In the genomic region with DNA sequence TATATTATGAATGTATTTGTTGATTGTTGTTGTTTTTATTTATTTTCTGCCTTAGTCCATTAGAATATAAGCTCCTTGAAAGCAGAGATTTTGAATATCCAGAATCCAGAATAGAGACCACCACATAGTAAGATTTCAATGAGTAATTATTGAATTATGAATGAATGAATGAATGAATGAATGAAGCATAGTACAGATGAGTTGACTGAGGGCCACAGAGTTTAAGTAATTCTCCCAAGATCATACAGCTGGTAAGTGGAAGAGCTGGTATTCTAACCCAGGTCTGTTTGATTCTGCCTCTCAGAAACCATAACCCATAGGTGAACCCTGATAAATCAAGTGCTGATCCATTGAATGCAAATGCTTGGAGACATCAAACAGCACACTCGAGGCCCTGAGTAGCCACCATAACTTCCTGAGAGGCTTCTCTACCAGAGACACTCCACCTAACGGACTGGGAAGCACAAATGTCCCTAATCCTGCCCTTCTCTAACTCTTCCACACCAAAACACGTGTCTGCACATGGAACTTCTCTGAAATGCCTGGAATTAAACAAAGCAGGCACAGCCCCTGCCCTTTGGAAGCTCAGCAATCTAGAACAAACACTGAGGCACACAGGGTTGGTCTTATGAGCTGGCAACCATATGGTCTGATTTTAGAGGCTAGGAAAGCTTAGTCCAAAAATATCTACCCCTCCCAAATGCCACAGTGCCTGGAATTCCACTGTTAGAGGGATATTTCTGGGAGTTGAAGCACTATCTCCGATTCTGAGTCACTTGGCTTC, we compare ENCODE assay signal across 1 cellular context.
TF ChIP-seq lines count a peak whose summit lies in the region.

No MANE protein-coding gene starts in this region.

TF ChIP-seq in HepG2, 621 proteins besides CTCF, POLR2A, EP300 and RAD21 (continued from another document and continues in another):
- TF ChIP-seq, protein P1, sequence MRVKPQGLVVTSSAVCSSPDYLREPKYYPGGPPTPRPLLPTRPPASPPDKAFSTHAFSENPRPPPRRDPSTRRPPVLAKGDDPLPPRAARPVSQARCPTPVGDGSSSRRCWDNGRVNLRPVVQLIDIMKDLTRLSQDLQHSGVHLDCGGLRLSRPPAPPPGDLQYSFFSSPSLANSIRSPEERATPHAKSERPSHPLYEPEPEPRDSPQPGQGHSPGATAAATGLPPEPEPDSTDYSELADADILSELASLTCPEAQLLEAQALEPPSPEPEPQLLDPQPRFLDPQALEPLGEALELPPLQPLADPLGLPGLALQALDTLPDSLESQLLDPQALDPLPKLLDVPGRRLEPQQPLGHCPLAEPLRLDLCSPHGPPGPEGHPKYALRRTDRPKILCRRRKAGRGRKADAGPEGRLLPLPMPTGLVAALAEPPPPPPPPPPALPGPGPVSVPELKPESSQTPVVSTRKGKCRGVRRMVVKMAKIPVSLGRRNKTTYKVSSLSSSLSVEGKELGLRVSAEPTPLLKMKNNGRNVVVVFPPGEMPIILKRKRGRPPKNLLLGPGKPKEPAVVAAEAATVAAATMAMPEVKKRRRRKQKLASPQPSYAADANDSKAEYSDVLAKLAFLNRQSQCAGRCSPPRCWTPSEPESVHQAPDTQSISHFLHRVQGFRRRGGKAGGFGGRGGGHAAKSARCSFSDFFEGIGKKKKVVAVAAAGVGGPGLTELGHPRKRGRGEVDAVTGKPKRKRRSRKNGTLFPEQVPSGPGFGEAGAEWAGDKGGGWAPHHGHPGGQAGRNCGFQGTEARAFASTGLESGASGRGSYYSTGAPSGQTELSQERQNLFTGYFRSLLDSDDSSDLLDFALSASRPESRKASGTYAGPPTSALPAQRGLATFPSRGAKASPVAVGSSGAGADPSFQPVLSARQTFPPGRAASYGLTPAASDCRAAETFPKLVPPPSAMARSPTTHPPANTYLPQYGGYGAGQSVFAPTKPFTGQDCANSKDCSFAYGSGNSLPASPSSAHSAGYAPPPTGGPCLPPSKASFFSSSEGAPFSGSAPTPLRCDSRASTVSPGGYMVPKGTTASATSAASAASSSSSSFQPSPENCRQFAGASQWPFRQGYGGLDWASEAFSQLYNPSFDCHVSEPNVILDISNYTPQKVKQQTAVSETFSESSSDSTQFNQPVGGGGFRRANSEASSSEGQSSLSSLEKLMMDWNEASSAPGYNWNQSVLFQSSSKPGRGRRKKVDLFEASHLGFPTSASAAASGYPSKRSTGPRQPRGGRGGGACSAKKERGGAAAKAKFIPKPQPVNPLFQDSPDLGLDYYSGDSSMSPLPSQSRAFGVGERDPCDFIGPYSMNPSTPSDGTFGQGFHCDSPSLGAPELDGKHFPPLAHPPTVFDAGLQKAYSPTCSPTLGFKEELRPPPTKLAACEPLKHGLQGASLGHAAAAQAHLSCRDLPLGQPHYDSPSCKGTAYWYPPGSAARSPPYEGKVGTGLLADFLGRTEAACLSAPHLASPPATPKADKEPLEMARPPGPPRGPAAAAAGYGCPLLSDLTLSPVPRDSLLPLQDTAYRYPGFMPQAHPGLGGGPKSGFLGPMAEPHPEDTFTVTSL (CRISPR knock-in tag; IDR thresholded peaks at IDR 0.05; ENCODE audit: borderline replicate concordance) = no peak
- no peak for TF ChIP-seq RBFOX2 (IDR thresholded peaks at IDR 0.05; ENCODE audit: low read depth, low read length)
- no peak for TF ChIP-seq PRPF4 (IDR thresholded peaks at IDR 0.05; ENCODE audit: low read depth, low read length, poor library complexity, severe bottlenecking)
- TF ChIP-seq, protein P2, sequence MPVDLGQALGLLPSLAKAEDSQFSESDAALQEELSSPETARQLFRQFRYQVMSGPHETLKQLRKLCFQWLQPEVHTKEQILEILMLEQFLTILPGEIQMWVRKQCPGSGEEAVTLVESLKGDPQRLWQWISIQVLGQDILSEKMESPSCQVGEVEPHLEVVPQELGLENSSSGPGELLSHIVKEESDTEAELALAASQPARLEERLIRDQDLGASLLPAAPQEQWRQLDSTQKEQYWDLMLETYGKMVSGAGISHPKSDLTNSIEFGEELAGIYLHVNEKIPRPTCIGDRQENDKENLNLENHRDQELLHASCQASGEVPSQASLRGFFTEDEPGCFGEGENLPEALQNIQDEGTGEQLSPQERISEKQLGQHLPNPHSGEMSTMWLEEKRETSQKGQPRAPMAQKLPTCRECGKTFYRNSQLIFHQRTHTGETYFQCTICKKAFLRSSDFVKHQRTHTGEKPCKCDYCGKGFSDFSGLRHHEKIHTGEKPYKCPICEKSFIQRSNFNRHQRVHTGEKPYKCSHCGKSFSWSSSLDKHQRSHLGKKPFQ (CRISPR knock-in tag; IDR thresholded peaks at IDR 0.05; ENCODE audit: insufficient replicate concordance) = no peak
- TF ChIP-seq, protein P3, sequence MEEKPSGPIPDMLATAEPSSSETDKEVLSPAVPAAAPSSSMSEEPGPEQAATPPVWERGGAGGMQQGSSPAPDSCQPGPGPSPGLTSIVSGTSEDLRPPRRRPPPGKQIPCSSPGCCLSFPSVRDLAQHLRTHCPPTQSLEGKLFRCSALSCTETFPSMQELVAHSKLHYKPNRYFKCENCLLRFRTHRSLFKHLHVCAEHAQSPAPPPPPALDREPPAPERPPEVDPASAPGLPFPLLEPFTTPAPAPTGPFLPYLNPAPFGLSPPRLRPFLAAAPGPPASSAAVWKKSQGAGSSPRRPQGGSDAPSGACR (CRISPR knock-in tag; IDR thresholded peaks at IDR 0.05) = no peak
- TF ChIP-seq MAF1 (CRISPR knock-in tag; IDR thresholded peaks at IDR 0.05; ENCODE audit: borderline replicate concordance) = no peak
- TF ChIP-seq GABPB1 (CRISPR knock-in tag; IDR thresholded peaks at IDR 0.05) = no peak
- TF ChIP-seq, protein P4, sequence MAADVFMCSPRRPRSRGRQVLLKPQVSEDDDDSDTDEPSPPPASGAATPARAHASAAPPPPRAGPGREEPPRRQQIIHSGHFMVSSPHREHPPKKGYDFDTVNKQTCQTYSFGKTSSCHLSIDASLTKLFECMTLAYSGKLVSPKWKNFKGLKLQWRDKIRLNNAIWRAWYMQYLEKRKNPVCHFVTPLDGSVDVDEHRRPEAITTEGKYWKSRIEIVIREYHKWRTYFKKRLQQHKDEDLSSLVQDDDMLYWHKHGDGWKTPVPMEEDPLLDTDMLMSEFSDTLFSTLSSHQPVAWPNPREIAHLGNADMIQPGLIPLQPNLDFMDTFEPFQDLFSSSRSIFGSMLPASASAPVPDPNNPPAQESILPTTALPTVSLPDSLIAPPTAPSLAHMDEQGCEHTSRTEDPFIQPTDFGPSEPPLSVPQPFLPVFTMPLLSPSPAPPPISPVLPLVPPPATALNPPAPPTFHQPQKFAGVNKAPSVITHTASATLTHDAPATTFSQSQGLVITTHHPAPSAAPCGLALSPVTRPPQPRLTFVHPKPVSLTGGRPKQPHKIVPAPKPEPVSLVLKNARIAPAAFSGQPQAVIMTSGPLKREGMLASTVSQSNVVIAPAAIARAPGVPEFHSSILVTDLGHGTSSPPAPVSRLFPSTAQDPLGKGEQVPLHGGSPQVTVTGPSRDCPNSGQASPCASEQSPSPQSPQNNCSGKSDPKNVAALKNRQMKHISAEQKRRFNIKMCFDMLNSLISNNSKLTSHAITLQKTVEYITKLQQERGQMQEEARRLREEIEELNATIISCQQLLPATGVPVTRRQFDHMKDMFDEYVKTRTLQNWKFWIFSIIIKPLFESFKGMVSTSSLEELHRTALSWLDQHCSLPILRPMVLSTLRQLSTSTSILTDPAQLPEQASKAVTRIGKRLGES (CRISPR knock-in tag; IDR thresholded peaks at IDR 0.05; ENCODE audit: borderline replicate concordance) = 0 out of 2 replicates have a peak, but pooled peaks have one; percentile 24
- TF ChIP-seq ZNF510 (CRISPR knock-in tag; IDR thresholded peaks at IDR 0.05; ENCODE audit: low read depth) = no peak
- no peak for TF ChIP-seq RFXAP (CRISPR knock-in tag; IDR thresholded peaks at IDR 0.05; ENCODE audit: borderline replicate concordance)
- no peak for TF ChIP-seq SETDB1 (CRISPR knock-in tag; IDR thresholded peaks at IDR 0.05; ENCODE audit: borderline replicate concordance)
- TF ChIP-seq, protein P5, sequence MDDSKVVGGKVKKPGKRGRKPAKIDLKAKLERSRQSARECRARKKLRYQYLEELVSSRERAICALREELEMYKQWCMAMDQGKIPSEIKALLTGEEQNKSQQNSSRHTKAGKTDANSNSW (CRISPR knock-in tag; IDR thresholded peaks at IDR 0.05; ENCODE audit: borderline replicate concordance) = no peak
- TF ChIP-seq, protein P6, sequence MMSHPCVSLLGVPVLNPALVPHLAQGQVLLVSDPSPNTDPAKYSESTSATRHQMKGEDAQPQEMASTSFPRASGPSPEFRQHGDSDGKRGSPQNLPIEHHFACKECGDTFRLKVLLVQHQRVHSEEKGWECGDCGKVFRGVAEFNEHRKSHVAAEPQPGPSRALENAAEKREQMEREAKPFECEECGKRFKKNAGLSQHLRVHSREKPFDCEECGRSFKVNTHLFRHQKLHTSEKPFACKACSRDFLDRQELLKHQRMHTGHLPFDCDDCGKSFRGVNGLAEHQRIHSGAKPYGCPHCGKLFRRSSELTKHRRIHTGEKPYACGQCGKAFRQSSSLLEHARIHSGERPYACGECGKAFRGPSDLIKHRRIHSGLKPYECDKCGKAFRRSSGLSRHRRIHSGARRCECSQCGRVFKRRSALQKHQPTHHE (CRISPR knock-in tag; IDR thresholded peaks at IDR 0.05; ENCODE audit: borderline replicate concordance) = 0 out of 2 replicates have a peak, but pooled peaks have one; percentile 44
- TF ChIP-seq NR3C1 (CRISPR knock-in tag; IDR thresholded peaks at IDR 0.05) = no peak
- no peak for TF ChIP-seq ATM (IDR thresholded peaks at IDR 0.05; ENCODE audit: borderline replicate concordance)
- peak; percentile 80; the same call in 1 of the 2 replicates for TF ChIP-seq ZNF792 (CRISPR knock-in tag; IDR thresholded peaks at IDR 0.05)
- TF ChIP-seq, protein P7, sequence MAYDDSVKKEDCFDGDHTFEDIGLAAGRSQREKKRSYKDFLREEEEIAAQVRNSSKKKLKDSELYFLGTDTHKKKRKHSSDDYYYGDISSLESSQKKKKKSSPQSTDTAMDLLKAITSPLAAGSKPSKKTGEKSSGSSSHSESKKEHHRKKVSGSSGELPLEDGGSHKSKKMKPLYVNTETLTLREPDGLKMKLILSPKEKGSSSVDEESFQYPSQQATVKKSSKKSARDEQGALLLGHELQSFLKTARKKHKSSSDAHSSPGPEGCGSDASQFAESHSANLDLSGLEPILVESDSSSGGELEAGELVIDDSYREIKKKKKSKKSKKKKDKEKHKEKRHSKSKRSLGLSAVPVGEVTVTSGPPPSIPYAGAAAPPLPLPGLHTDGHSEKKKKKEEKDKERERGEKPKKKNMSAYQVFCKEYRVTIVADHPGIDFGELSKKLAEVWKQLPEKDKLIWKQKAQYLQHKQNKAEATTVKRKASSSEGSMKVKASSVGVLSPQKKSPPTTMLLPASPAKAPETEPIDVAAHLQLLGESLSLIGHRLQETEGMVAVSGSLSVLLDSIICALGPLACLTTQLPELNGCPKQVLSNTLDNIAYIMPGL (CRISPR knock-in tag; IDR thresholded peaks at IDR 0.05; ENCODE audit: borderline replicate concordance in 1 of 2, low read depth in 1 of 2) = no peak
- no peak for TF ChIP-seq EZH2 (conservative IDR thresholded peaks at IDR 0.05; ENCODE audit: low read depth, low read length)
- TF ChIP-seq, protein P8, sequence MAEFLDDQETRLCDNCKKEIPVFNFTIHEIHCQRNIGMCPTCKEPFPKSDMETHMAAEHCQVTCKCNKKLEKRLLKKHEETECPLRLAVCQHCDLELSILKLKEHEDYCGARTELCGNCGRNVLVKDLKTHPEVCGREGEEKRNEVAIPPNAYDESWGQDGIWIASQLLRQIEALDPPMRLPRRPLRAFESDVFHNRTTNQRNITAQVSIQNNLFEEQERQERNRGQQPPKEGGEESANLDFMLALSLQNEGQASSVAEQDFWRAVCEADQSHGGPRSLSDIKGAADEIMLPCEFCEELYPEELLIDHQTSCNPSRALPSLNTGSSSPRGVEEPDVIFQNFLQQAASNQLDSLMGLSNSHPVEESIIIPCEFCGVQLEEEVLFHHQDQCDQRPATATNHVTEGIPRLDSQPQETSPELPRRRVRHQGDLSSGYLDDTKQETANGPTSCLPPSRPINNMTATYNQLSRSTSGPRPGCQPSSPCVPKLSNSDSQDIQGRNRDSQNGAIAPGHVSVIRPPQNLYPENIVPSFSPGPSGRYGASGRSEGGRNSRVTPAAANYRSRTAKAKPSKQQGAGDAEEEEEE (CRISPR knock-in tag; IDR thresholded peaks at IDR 0.05; ENCODE audit: borderline replicate concordance) = no peak
- no peak for TF ChIP-seq ARNT2 (CRISPR knock-in tag; IDR thresholded peaks at IDR 0.05; ENCODE audit: low read depth)
- TF ChIP-seq ZNF430 (CRISPR knock-in tag; IDR thresholded peaks at IDR 0.05) = no peak
- TF ChIP-seq ISX (CRISPR knock-in tag; conservative IDR thresholded peaks at IDR 0.05) = no peak
- 0 out of 2 replicates have a peak, but pooled peaks have one; percentile 41 for TF ChIP-seq PHF21A (CRISPR knock-in tag; IDR thresholded peaks at IDR 0.05)
- peak; percentile 30; the same call in 1 of the 2 replicates for TF ChIP-seq FOXA3 (CRISPR knock-in tag; IDR thresholded peaks at IDR 0.05)
- TF ChIP-seq ZNF33B (CRISPR knock-in tag; IDR thresholded peaks at IDR 0.05) = no peak
- no peak for TF ChIP-seq IRF2 (CRISPR knock-in tag; IDR thresholded peaks at IDR 0.05)
- no peak for TF ChIP-seq THYN1 (CRISPR knock-in tag; IDR thresholded peaks at IDR 0.05; ENCODE audit: borderline replicate concordance, low read depth)
- no peak for TF ChIP-seq CBX2 (IDR thresholded peaks at IDR 0.05; ENCODE audit: low read depth, low read length)
- TF ChIP-seq CBX2 (CRISPR knock-in tag; IDR thresholded peaks at IDR 0.05; ENCODE audit: low read depth) = no peak
- TF ChIP-seq, protein P9, sequence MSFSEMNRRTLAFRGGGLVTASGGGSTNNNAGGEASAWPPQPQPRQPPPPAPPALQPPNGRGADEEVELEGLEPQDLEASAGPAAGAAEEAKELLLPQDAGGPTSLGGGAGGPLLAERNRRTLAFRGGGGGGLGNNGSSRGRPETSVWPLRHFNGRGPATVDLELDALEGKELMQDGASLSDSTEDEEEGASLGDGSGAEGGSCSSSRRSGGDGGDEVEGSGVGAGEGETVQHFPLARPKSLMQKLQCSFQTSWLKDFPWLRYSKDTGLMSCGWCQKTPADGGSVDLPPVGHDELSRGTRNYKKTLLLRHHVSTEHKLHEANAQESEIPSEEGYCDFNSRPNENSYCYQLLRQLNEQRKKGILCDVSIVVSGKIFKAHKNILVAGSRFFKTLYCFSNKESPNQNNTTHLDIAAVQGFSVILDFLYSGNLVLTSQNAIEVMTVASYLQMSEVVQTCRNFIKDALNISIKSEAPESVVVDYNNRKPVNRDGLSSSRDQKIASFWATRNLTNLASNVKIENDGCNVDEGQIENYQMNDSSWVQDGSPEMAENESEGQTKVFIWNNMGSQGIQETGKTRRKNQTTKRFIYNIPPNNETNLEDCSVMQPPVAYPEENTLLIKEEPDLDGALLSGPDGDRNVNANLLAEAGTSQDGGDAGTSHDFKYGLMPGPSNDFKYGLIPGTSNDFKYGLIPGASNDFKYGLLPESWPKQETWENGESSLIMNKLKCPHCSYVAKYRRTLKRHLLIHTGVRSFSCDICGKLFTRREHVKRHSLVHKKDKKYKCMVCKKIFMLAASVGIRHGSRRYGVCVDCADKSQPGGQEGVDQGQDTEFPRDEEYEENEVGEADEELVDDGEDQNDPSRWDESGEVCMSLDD (CRISPR knock-in tag; IDR thresholded peaks at IDR 0.05; ENCODE audit: borderline replicate concordance) = no peak
- TF ChIP-seq, protein P10, sequence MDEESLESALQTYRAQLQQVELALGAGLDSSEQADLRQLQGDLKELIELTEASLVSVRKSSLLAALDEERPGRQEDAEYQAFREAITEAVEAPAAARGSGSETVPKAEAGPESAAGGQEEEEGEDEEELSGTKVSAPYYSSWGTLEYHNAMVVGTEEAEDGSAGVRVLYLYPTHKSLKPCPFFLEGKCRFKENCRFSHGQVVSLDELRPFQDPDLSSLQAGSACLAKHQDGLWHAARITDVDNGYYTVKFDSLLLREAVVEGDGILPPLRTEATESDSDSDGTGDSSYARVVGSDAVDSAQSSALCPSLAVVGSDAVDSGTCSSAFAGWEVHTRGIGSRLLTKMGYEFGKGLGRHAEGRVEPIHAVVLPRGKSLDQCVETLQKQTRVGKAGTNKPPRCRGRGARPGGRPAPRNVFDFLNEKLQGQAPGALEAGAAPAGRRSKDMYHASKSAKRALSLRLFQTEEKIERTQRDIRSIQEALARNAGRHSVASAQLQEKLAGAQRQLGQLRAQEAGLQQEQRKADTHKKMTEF (CRISPR knock-in tag; IDR thresholded peaks at IDR 0.05) = peak; percentile 26; the same call in 1 of the 2 replicates
- 0 out of 2 replicates have a peak, but pooled peaks have one; percentile 24 for TF ChIP-seq HOXD1 (CRISPR knock-in tag; IDR thresholded peaks at IDR 0.05)
